ENCODE assay signal across 8 cellular contexts in the genomic region with DNA sequence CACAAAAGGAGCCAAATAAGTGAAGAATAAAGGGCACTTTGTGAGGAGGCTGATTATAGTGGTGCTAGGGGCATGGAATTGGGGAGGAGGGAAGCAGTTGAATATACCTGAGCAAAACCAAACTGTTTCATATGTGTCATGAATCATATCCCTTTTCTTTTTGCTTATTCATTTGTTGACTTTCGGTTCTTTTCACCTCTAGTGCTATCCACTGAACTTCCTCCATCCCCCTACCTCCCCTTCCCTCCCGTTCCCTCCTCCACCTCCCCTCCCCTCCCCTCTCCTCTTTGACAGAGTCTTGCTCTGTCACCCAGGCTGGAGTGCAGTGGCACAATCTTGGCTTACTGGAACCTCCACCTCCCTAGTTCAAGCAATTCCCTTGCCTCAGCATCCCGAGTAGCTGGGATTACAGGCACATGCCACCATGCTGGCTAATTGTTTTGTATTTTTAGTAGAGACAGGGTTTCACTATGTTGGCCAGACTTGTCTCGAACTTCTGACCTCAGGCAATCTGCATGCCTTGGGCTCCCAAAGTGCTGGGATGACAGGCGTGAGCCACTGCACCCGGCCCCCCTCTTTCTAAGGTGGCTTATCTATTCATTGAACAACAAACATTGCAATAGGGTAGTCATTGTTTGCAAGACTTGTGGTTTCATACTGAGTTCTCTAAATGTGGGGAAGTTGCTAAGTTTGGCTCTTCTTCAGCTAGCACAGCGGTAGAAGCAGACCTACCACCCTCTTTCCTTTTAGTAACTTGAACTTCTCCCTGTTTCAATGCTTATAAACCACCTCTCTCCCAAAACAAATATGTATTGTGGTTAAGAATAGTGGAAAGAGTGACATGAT.
DNase-seq lines count a peak whose midpoint lies in the region; ATAC-seq lines count a peak whose summit lies in the region.

No MANE protein-coding gene starts in this region.

- peak; percentile 78 to 88 for DNase-seq in AML-193 (lab: John Stamatoyannopoulos, UW)
- peak; percentile 65 for DNase-seq in RPMI8226
- no peak for DNase-seq in left lobe of liver (ENCODE audit: low spot score)
- no peak for DNase-seq in activated gamma-delta T cell treated with Interleukin-2 at 50 U/mL for 16 hours
- no peak for DNase-seq in activated naive CD4-positive, alpha-beta T cell treated with Interleukin-2 at 50 U/mL for 16 hours
- DNase-seq in NCI-H526 (lab: John Stamatoyannopoulos, UW) = no peak

- ATAC-seq in GM18909 (IDR thresholded peaks at IDR 0.05; ENCODE audit: poor library complexity, unreplicated experiment) (peak; percentile 94), HG03066 (IDR thresholded peaks at IDR 0.05; ENCODE audit: low read depth, unreplicated experiment) (peak; percentile 89), left lobe of liver (peak; percentile 33)

Comparison
In these comparisons a context has a peak if more than half of its experiments do, and no peak if none do; other contexts are left out.
1. DNase-seq: peak in AML-193 (2 of 2) and RPMI8226 (single experiment); none in left lobe of liver (single experiment), activated gamma-delta T cell treated with Interleukin-2 at 50 U/mL for 16 hours (single experiment), activated naive CD4-positive, alpha-beta T cell treated with Interleukin-2 at 50 U/mL for 16 hours (single experiment) and NCI-H526 (0 of 2).
2. ATAC-seq: peak in every context shown above with its lines; median percentile 94 in GM18909; 89 in HG03066; 33 in left lobe of liver.